18 cellular contexts compared by ENCODE assay signal in the genomic region with DNA sequence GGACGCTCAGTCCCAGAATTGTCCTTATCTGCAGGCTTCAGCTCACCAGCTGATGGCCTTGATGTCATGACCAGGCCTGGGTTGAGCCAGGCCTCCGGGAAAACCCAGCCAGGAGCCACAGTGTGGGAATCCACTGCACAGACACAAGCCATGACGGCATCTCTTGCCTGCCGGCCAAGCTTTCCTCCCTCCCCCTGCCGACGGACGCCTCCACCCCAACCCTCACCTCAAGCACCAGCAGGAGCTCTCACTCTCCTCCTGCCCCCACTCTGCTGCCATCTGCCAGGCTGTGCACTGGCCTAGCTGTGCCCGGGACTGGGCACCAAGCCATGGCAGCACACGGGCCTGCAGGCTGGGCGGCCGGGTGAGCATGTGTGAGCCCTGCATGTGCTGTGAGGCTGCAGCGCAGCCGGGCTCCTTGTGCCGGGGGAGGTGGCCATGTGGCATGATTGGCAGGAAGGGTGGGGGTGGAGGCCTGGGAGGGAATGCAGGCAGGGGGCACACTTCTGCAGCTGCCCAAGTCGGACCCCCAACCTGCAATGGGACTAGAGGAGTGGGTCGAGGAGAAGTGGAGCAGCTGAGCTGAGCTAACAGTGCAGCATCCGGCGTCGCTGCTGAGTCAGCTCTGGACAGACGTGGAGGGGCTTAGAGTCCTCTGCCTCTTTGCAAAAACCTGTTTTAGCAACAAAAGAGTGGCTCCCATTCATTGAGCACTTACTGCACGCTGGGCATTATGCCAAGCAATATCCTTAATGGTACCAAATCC.
DNase-seq lines count a peak whose midpoint lies in the region; ATAC-seq, FAIRE-seq and TF ChIP-seq lines count a peak whose summit lies in the region.
"Had no signal": no experiment of that assay in that cellular context is flagged by ENCODE, and none has a peak within 500 bp of the region (broad histone marks: within the 10 kb centered on the region; RNA-seq: fewer than 3 reads in every experiment).

No MANE protein-coding gene starts in this region.

- no peaks in the 10 kb centered on the region for H3K79me2 ChIP-seq in astrocyte (ENCODE audit: insufficient read depth, low read length)

- no peak overlapping the region for H3K9ac ChIP-seq in astrocyte (ENCODE audit: low read length)
- H3K9ac ChIP-seq: KMS-11 had no signal

- 65% methylated on average over 21 of the region's 21 CpGs; no CpG with 5 or more reads in 1 of the 2 donors for WGBS in transverse colon (ENCODE audit: low coverage in 1 of 2), 2 donors

- no peak overlapping the region for H3K27ac Mint-ChIP-seq in astrocyte (ENCODE audit: unreplicated experiment)

- no peak overlapping the region for H3K4me3 Mint-ChIP-seq in astrocyte (ENCODE audit: unreplicated experiment)

- H3K9me3 ChIP-seq in astrocyte (ENCODE audit: insufficient read depth, low read depth, low read length) (no peaks in the 10 kb centered on the region), left ventricle myocardium inferior (replicated peaks) (no peaks in the 10 kb centered on the region), transverse colon (no peaks in the 10 kb centered on the region)

- no peaks in the 10 kb centered on the region for H3K4me1 ChIP-seq in astrocyte (ENCODE audit: insufficient read depth, low read length)
- H3K4me1 ChIP-seq in left ventricle myocardium inferior = peaks cover 17% of the 10 kb centered on the region
- H3K4me1 ChIP-seq in transverse colon = no peaks in the 10 kb centered on the region
- H3K4me1 ChIP-seq: gastroesophageal sphincter had no signal

- in situ Hi-C loops in transverse colon (cut with MboI; ENCODE audit: low pct_ligation_motif_present in 1 of 4, low pct_unique_long_range_greater_than_20kb in 1 of 4, low sequenced_read_pairs in 3 of 4) = no loop called here

- no peak overlapping the region for H3K4me2 ChIP-seq in astrocyte (ENCODE audit: low read length)
- H3K4me2 ChIP-seq: KMS-11 had no signal

- H3K4me3 ChIP-seq in astrocyte (ENCODE audit: insufficient read depth, low read depth, low read length) = no peak overlapping the region
- H3K4me3 ChIP-seq in left ventricle myocardium inferior = no peak overlapping the region
- no peak overlapping the region for H3K4me3 ChIP-seq in transverse colon
- H3K4me3 ChIP-seq: gastroesophageal sphincter had no signal

- H3K36me3 ChIP-seq in astrocyte (ENCODE audit: insufficient read depth, low read length) (no peaks in the 10 kb centered on the region), left ventricle myocardium inferior (no peaks in the 10 kb centered on the region), transverse colon (no peaks in the 10 kb centered on the region)
- H3K36me3 ChIP-seq: gastroesophageal sphincter had no signal

- H3K27me3 ChIP-seq in astrocyte (ENCODE audit: insufficient read depth, low read length) (peaks cover 2% of the 10 kb centered on the region), left ventricle myocardium inferior (ENCODE audit: low read depth) (peaks cover 6% of the 10 kb centered on the region), transverse colon (no peaks in the 10 kb centered on the region)

- peak; percentile 60 for DNase-seq in NCI-H1105 treated with DMSO at 0.1 percent for 48 hours (lab: John Stamatoyannopoulos, UW)
- DNase-seq in astrocyte (ENCODE audit: low read depth) = peak; percentile 55
- DNase-seq in left ventricle myocardium inferior = peak; percentile 67
- DNase-seq in transverse colon = peak; percentile 24
- no peak for DNase-seq in LoVo (ENCODE audit: low spot score)
- no peak for DNase-seq in UCSD-AML1 (lab: John Stamatoyannopoulos, UW; ENCODE audit: unreplicated experiment)
- DNase-seq: activated T-cell treated with anti-CD3 and anti-CD28 coated beads, Interleukin-2, amount 50 U/mL, for 1 hour; GDM1; islet precursor cell; stimulated activated naive CD4-positive, alpha-beta T cell; T-helper 1 cell had no signal

- intact Hi-C loops in left ventricle myocardium inferior (cut with micrococcal nuclease) = no loop called here
- intact Hi-C loops in transverse colon (cut with DNase I; ENCODE audit: low total_unique reads) = loop anchor here (1.0 kb wide), 1 partner anchor 63 kb away; no protein-coding TSS in a partner anchor

- no peak for TF ChIP-seq POLR2A in transverse colon (IDR thresholded peaks at IDR 0.05)

- no peaks in the 10 kb centered on the region for H3K36me3 Mint-ChIP-seq in astrocyte (ENCODE audit: low read depth, unreplicated experiment)

- peaks cover 25% of the 10 kb centered on the region for H3K27me3 Mint-ChIP-seq in astrocyte (ENCODE audit: low read depth, unreplicated experiment)

- H3K27ac ChIP-seq in astrocyte (ENCODE audit: low read depth, low read length) = no peak overlapping the region
- peak overlapping the region; percentile 48 for H3K27ac ChIP-seq in left ventricle myocardium inferior (replicated peaks)
- peak overlapping the region in 3 of 4 donors; percentile 7 to 51 (median 13) for H3K27ac ChIP-seq in transverse colon
- H3K27ac ChIP-seq: gastroesophageal sphincter, KMS-11 had no signal

- H2AFZ ChIP-seq in astrocyte (ENCODE audit: low read depth, low read length) = no peak overlapping the region

- H4K20me1 ChIP-seq in astrocyte (ENCODE audit: insufficient read depth, low read length) = no peaks in the 10 kb centered on the region

- TF ChIP-seq EP300 in transverse colon (IDR thresholded peaks at IDR 0.05; ENCODE audit: low read depth) = no peak

- no peaks in the 10 kb centered on the region for H3K4me1 Mint-ChIP-seq in astrocyte (ENCODE audit: low read depth, unreplicated experiment)

- H3K9me3 Mint-ChIP-seq in astrocyte (ENCODE audit: unreplicated experiment) = peaks cover 8% of the 10 kb centered on the region

- FAIRE-seq in astrocyte (lab: Jason Lieb, UNC) = no peak
- FAIRE-seq: GM19239 had no signal

- no peak for ATAC-seq in HG03108 (IDR thresholded peaks at IDR 0.05; ENCODE audit: unreplicated experiment)
- ATAC-seq in HG02852 (IDR thresholded peaks at IDR 0.05; ENCODE audit: unreplicated experiment) = no peak
- ATAC-seq: activated CD4-positive, CD25-positive, alpha-beta regulatory T cell treated with anti-CD3 and anti-CD28 coated beads, Interleukin-2, amount 50 U/mL, for 24 hours; gastroesophageal sphincter; Panc1 had no signal

- no peak for TF ChIP-seq CTCF in astrocyte (IDR thresholded peaks at IDR 0.05; ENCODE audit: insufficient read depth, low read depth, low read length)
- no peak for TF ChIP-seq CTCF in left ventricle myocardium inferior (IDR thresholded peaks at IDR 0.05; ENCODE audit: borderline replicate concordance)
- TF ChIP-seq CTCF in transverse colon (IDR thresholded peaks at IDR 0.05) = no peak

Comparison
In these comparisons a context has a peak if more than half of its experiments do, and no peak if none do; other contexts are left out.
1. DNase-seq: peak in NCI-H1105 treated with DMSO at 0.1 percent for 48 hours (single experiment), astrocyte (single experiment), left ventricle myocardium inferior (single experiment) and transverse colon (single experiment); none in LoVo (single experiment) and UCSD-AML1 (single experiment).